In the genomic region with DNA sequence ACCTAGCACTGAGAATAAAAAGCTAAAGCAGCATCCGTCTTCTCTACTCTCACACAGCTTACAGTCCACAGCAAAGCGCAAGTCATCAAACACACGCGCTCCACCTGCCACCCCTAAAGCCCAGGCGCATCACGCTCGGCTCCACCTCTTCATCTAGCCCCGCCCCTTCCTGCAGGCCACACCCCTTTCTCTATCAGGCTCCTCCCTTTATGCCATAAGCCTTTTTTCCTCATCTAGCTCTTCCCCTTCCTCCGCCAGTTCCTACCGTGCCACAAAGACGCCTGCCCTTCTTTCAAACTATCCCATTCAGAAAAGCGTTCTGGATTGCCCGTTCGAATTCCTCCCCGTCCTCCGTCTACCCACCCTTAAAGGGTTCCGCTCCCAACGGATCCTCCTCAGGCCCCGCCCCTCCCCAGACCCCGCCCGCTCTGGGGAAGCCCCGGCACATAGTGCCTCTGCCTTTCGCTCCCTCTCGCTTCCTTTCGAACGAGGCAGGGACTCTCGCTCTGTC, we compare ENCODE assay signal across 8 cellular contexts. TPM values are rescaled to one million over a fixed set of nuclear protein-coding genes. Genes with fewer than 3 reads are reported as not detected.
A peak's percentile ranks its signal among the peaks of the same experiment; 100 is the strongest.
DNase-seq lines count a peak whose midpoint lies in the region; ATAC-seq and TF ChIP-seq lines count a peak whose summit lies in the region.

No MANE protein-coding gene starts in this region.

- H3K4me3 ChIP-seq in BLaER1 (peak overlapping the region; percentile 88), lung (peak overlapping the region; percentile 68)

- POLR2A ChIA-PET in activated CD4-positive, alpha-beta T cell treated with anti-CD3 and anti-CD28 coated beads, Interleukin-2, amount 10 ng/mL, durations not matched to agents 7 days and 5 days (lab: Charles Lee): interaction anchor here (0.6 kb wide), 1 partner anchor 70 kb away, joined by 3 read pairs; the partner anchor contains the start of genes CENPN and CMC2

- ATAC-seq in GM19438 (IDR thresholded peaks at IDR 0.05; ENCODE audit: low read depth, unreplicated experiment): peak; percentile 84
- peak; percentile 69 for ATAC-seq in HG03521 (IDR thresholded peaks at IDR 0.05; ENCODE audit: unreplicated experiment)
- peak; percentile 91 for ATAC-seq in lung (ENCODE audit: insufficient read depth, low FRiP score)

- CTCF ChIA-PET in activated CD4-positive, alpha-beta T cell treated with anti-CD3 and anti-CD28 coated beads, Interleukin-2, amount 10 ng/mL, durations not matched to agents 7 days and 5 days (lab: Charles Lee): interaction anchor here (0.6 to 1.3 kb wide), 4 partner anchors 41 to 620 kb away, joined by 3 to 7 read pairs (median 4); partner anchors contain the start of gene ATMIN

- H3K4me3 Mint-ChIP-seq in activated CD4-positive, alpha-beta T cell treated with anti-CD3 and anti-CD28 coated beads, Interleukin-2, amount 10 ng/mL, durations not matched to agents 7 days and 5 days: no peak overlapping the region

- H3K9ac ChIP-seq in BLaER1: peak overlapping the region; percentile 83

- H3K27ac Mint-ChIP-seq in activated CD4-positive, alpha-beta T cell treated with anti-CD3 and anti-CD28 coated beads, Interleukin-2, amount 10 ng/mL, durations not matched to agents 7 days and 5 days: no peak overlapping the region

- H3K4me1 Mint-ChIP-seq in activated CD4-positive, alpha-beta T cell treated with anti-CD3 and anti-CD28 coated beads, Interleukin-2, amount 10 ng/mL, durations not matched to agents 7 days and 5 days: peaks cover 28% of the 10 kb centered on the region

- no peaks in the 10 kb centered on the region for H3K9me3 Mint-ChIP-seq in activated CD4-positive, alpha-beta T cell treated with anti-CD3 and anti-CD28 coated beads, Interleukin-2, amount 10 ng/mL, durations not matched to agents 7 days and 5 days

- no peaks in the 10 kb centered on the region for H3K27me3 ChIP-seq in BLaER1
- H3K27me3 ChIP-seq in lung (ENCODE audit: control insufficient read depth, insufficient read depth): no peaks in the 10 kb centered on the region

- H3K4me2 ChIP-seq in BLaER1: peak overlapping the region; percentile 94

- peak overlapping the region; percentile 81 for H3K27ac ChIP-seq in BLaER1
- peak overlapping the region; percentile 90 to 97 for H3K27ac ChIP-seq in lung (ENCODE audit: low read depth in 1 of 2, low read length in 1 of 2)

- H3K36me3 ChIP-seq in BLaER1: no peaks in the 10 kb centered on the region
- no peaks in the 10 kb centered on the region for H3K36me3 ChIP-seq in lung (ENCODE audit: control insufficient read depth in 2 of 2, insufficient read depth in 2 of 2, low read length in 2 of 2)

- H3K9me3 ChIP-seq in BLaER1: no peaks in the 10 kb centered on the region
- no peaks in the 10 kb centered on the region for H3K9me3 ChIP-seq in lung (ENCODE audit: control insufficient read depth in 2 of 2, insufficient read depth in 1 of 2, low read length in 1 of 2)

- WGBS in lung, 2 donors: 1% methylated on average over 27 of the region's 27 CpGs

- DNase-seq in NCI-H526 treated with DMSO at 0.1 percent for 48 hours (lab: John Stamatoyannopoulos, UW) (peak; percentile 58), ecto neural progenitor cell (ENCODE audit: low spot score) (peak; percentile 88), lung (ENCODE audit: low spot score) (peak; percentile 92)
- DNase-seq in activated CD4-positive, alpha-beta T cell treated with anti-CD3 and anti-CD28 coated beads, Interleukin-2, amount 10 ng/mL, durations not matched to agents 7 days and 5 days: peak; percentile 92
- peak; percentile 82 to 90 (median 88) for DNase-seq in stimulated activated CD4-positive, alpha-beta T cell treated with anti-CD3 and anti-CD28 coated beads, TNF-alpha, amount 100 ng/mL, for 24 hours (ENCODE audit: low read depth in 3 of 3)

- peaks cover 17% of the 10 kb centered on the region for H3K4me1 ChIP-seq in BLaER1
- H3K4me1 ChIP-seq in lung (ENCODE audit: control insufficient read depth in 2 of 2, insufficient read depth in 2 of 2, low read length in 2 of 2): no peaks in the 10 kb centered on the region

- H3K36me3 Mint-ChIP-seq in activated CD4-positive, alpha-beta T cell treated with anti-CD3 and anti-CD28 coated beads, Interleukin-2, amount 10 ng/mL, durations not matched to agents 7 days and 5 days (ENCODE audit: low read depth): no peaks in the 10 kb centered on the region

- H3K27me3 Mint-ChIP-seq in activated CD4-positive, alpha-beta T cell treated with anti-CD3 and anti-CD28 coated beads, Interleukin-2, amount 10 ng/mL, durations not matched to agents 7 days and 5 days: peaks cover 2% of the 10 kb centered on the region

- no peak for TF ChIP-seq CTCF in lung (IDR thresholded peaks at IDR 0.05; ENCODE audit: control extremely low read depth, extremely low read depth)

- no peaks in the 10 kb centered on the region for H4K20me1 ChIP-seq in BLaER1

RNA-seq across cellular contexts. Expression of gene C16orf46, which starts 0.4 kb away (rescaled TPM):
- under 1 TPM in 1 of 2 experiments, not detected in 1; 0.17 TPM for total RNA-seq in activated CD4-positive, alpha-beta T cell treated with anti-CD3 and anti-CD28 coated beads, Interleukin-2, amount 10 ng/mL, durations not matched to agents 7 days and 5 days
- total RNA-seq in lung: 1 to 10 TPM; 1.7 to 4.4 TPM
- polyA plus RNA-seq in lung: 1 to 10 TPM; 1.0 to 1.9 TPM

RNA-seq across cellular contexts. Expression of gene GCSH, which starts 19.6 kb away (rescaled TPM):
- 10 to 100 TPM in 1 of 2 experiments, 1 to 10 TPM in 1; 7.0 to 11.0 TPM for total RNA-seq in activated CD4-positive, alpha-beta T cell treated with anti-CD3 and anti-CD28 coated beads, Interleukin-2, amount 10 ng/mL, durations not matched to agents 7 days and 5 days
- total RNA-seq in lung: 10 to 100 TPM; 16.3 to 21.0 TPM
- polyA plus RNA-seq in lung: 10 to 100 TPM; 22.3 to 31.5 TPM

RNA-seq across cellular contexts. Expression of gene ATMIN, which starts 41.0 kb away (rescaled TPM):
- total RNA-seq in activated CD4-positive, alpha-beta T cell treated with anti-CD3 and anti-CD28 coated beads, Interleukin-2, amount 10 ng/mL, durations not matched to agents 7 days and 5 days: 10 to 100 TPM; 28.3 to 37.0 TPM
- 10 to 100 TPM; 26.3 to 28.8 TPM for total RNA-seq in lung
- 10 to 100 TPM; 11.6 to 11.8 TPM for polyA plus RNA-seq in lung

Comparison
In these comparisons a context has a peak if more than half of its experiments do, and no peak if none do; other contexts are left out.
1. Peak in every context shown above with its lines: DNase-seq, ATAC-seq, H3K4me3 ChIP-seq and H3K27ac ChIP-seq.